In genomic region chr20:50724851-50725721, GRCh38 we compare ENCODE assay signal across 8 cellular contexts. TPM values are rescaled to one million over a fixed set of nuclear protein-coding genes. Genes with fewer than 3 reads are reported as not detected.
A peak's percentile ranks its signal among the peaks of the same experiment; 100 is the strongest.
DNase-seq lines count a peak whose midpoint lies in the region; ATAC-seq and TF ChIP-seq lines count a peak whose summit lies in the region.

No MANE protein-coding gene starts in this region.

- H3K27ac ChIP-seq in vagina = peak overlapping the region; percentile 77

- CTCF ChIA-PET in HEK293T (lab: Yijun Ruan, JAX) = interaction anchor here (0.6 to 1.0 kb wide), 3 partner anchors 12 to 70 kb away, joined by 3 to 5 read pairs (median 4); partner anchors contain the start of gene BCAS4

- no peak overlapping the region for H3K4me3 ChIP-seq in vagina

- POLR2A ChIA-PET in HEK293T (lab: Yijun Ruan, JAX) = interaction anchor here (0.6 to 1.0 kb wide), 3 partner anchors 9 to 65 kb away, joined by 3 to 4 read pairs (median 3); no protein-coding TSS in a partner anchor

- ATAC-seq in HG02642 (IDR thresholded peaks at IDR 0.05; ENCODE audit: poor library complexity, unreplicated experiment) = no peak

- no peaks in the 10 kb centered on the region for H3K36me3 ChIP-seq in vagina

- intact Hi-C loops in posterior cingulate gyrus (cut with DNase I) = no loop called here
- intact Hi-C loops in vagina (cut with DNase I) = no loop called here

- peak; percentile 27 for DNase-seq in HEK293T (ENCODE audit: extremely low spot score)
- peak; percentile 36 for DNase-seq in activated CD4-positive, CD25-positive, alpha-beta regulatory T cell treated with anti-CD3 and anti-CD28 coated beads, Interleukin-2, amount 50 U/mL, for 72 hours
- peak; percentile 88 for DNase-seq in fibroblast of peridontal ligament (ENCODE audit: extremely low read depth)
- DNase-seq in posterior cingulate gyrus = peak in 8 of 10 donors; percentile 32 to 94 (median 68)
- no peak for DNase-seq in vagina (ENCODE audit: extremely low spot score in 2 of 2)
- DNase-seq in NCI-H2107 treated with DMSO at 0.1 percent for 48 hours (lab: John Stamatoyannopoulos, UW; ENCODE audit: unreplicated experiment) = no peak
- no peak for DNase-seq in NCI-H345 (lab: John Stamatoyannopoulos, UW)

- H3K27me3 ChIP-seq in vagina = no peaks in the 10 kb centered on the region

- TF ChIP-seq CTCF in vagina (IDR thresholded peaks at IDR 0.05) = no peak

- no peaks in the 10 kb centered on the region for H3K9me3 ChIP-seq in vagina

- TF ChIP-seq POLR2A in vagina (IDR thresholded peaks at IDR 0.05) = no peak

- H3K4me1 ChIP-seq in vagina = peaks cover 37% of the 10 kb centered on the region

TF ChIP-seq in HEK293T, 16 proteins besides CTCF, POLR2A, EP300 and RAD21:
- TF ChIP-seq CTBP1 (IDR thresholded peaks at IDR 0.05; ENCODE audit: borderline replicate concordance) (no peak), SP1 (IDR thresholded peaks at IDR 0.05) (no peak), BHLHE40 (IDR thresholded peaks at IDR 0.05; ENCODE audit: borderline replicate concordance) (no peak), HDGF (IDR thresholded peaks at IDR 0.05; ENCODE audit: borderline replicate concordance) (no peak), ARNT (IDR thresholded peaks at IDR 0.05) (no peak)
- TF ChIP-seq, protein P1, sequence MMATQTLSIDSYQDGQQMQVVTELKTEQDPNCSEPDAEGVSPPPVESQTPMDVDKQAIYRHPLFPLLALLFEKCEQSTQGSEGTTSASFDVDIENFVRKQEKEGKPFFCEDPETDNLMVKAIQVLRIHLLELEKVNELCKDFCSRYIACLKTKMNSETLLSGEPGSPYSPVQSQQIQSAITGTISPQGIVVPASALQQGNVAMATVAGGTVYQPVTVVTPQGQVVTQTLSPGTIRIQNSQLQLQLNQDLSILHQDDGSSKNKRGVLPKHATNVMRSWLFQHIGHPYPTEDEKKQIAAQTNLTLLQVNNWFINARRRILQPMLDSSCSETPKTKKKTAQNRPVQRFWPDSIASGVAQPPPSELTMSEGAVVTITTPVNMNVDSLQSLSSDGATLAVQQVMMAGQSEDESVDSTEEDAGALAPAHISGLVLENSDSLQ (IDR thresholded peaks at IDR 0.05) = no peak

RNA-seq across cellular contexts. Expression of gene PARD6B, which starts 6.3 kb away (rescaled TPM):
- 4.7 TPM for total RNA-seq in vagina

RNA-seq across cellular contexts. Expression of gene RIPOR3, which starts 33.7 kb away (rescaled TPM):
- total RNA-seq in vagina = 38.1 TPM

Comparison
In these comparisons a context has a peak if more than half of its experiments do, and no peak if none do; other contexts are left out.
1. DNase-seq: peak in HEK293T (single experiment), activated CD4-positive, CD25-positive, alpha-beta regulatory T cell treated with anti-CD3 and anti-CD28 coated beads, Interleukin-2, amount 50 U/mL, for 72 hours (single experiment), fibroblast of peridontal ligament (single experiment) and posterior cingulate gyrus (8 of 10); none in vagina (0 of 2), NCI-H2107 treated with DMSO at 0.1 percent for 48 hours (single experiment) and NCI-H345 (single experiment).